In the genomic region with DNA sequence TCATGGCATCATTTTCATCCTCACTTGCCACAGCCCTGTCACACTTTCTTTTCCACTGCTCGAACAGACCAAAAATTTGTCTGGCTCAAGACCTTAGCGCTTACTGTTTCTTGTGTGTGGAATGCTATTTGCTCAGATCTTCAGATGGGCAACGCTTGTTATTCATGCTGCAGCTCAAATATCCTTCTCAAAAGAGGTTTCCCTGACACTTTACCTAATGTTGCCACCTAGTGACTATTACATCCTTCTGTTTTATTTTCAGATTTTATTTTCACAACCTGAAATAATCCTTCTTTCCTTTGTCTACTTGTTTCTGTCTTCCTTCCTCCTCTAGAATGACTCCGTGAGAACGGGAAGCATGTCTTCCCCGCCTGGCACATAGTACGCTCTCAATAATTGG, we compare ENCODE assay signal across 10 cellular contexts. TPM values are rescaled to one million over a fixed set of nuclear protein-coding genes. Genes with fewer than 3 reads are reported as not detected.
DNase-seq lines count a peak whose midpoint lies in the region; ATAC-seq, FAIRE-seq and TF ChIP-seq lines count a peak whose summit lies in the region.
"Had no signal": no experiment of that assay in that cellular context is flagged by ENCODE, and none has a peak within 500 bp of the region (broad histone marks: within the 10 kb centered on the region; RNA-seq: fewer than 3 reads in every experiment).

No MANE protein-coding gene starts in this region.

- H3K4me3 ChIP-seq in coronary artery (no peak overlapping the region), kidney (ENCODE audit: low read length in 2 of 2) (no peak overlapping the region)

- ATAC-seq in activated T-helper 17 cell treated with anti-CD3 and anti-CD28 coated beads, Interleukin-2, amount 50 U/mL, for 72 hours (replicated peaks) = no peak
- no peak for ATAC-seq in memory B cell (ENCODE audit: low read depth)

- TF ChIP-seq CTCF in coronary artery (IDR thresholded peaks at IDR 0.05) (no peak), kidney (IDR thresholded peaks at IDR 0.05; ENCODE audit: borderline replicate concordance, extremely low read depth, insufficient read depth) (no peak)

- H3K9ac ChIP-seq in kidney (ENCODE audit: low read length in 2 of 2) = no peak overlapping the region

- peaks cover 22% of the 10 kb centered on the region for H3K36me3 Mint-ChIP-seq in activated T-helper 17 cell treated with anti-CD3 and anti-CD28 coated beads, Interleukin-2, amount 50 U/mL, for 72 hours (ENCODE audit: low read depth)
- peaks cover 3% of the 10 kb centered on the region for H3K36me3 Mint-ChIP-seq in memory B cell

- no peaks in the 10 kb centered on the region for H3K9me3 ChIP-seq in kidney (ENCODE audit: control insufficient read depth in 1 of 2, low read length in 2 of 2)
- H3K9me3 ChIP-seq: Caco-2 had no signal

- no peaks in the 10 kb centered on the region for H3K36me3 ChIP-seq in kidney (ENCODE audit: control insufficient read depth in 1 of 2, insufficient read depth in 2 of 2, low read length in 2 of 2)

- H3K4me1 Mint-ChIP-seq in activated T-helper 17 cell treated with anti-CD3 and anti-CD28 coated beads, Interleukin-2, amount 50 U/mL, for 72 hours = peaks cover 47% of the 10 kb centered on the region
- H3K4me1 Mint-ChIP-seq in memory B cell = peaks cover 52% of the 10 kb centered on the region

- DNase-seq in NCI-H1417 (lab: John Stamatoyannopoulos, UW) (peak in 2 of 3 experiments; percentile 5 to 55), NCI-H1417 treated with DMSO at 0.1 percent for 48 hours (lab: John Stamatoyannopoulos, UW) (no peak), LHCN-M2 (ENCODE audit: low read depth) (peak; percentile 69), memory B cell (ENCODE audit: low spot score in 2 of 2) (no peak), coronary artery (ENCODE audit: low spot score) (no peak), kidney (no peak)
- no peak for DNase-seq in activated CD4-positive, alpha-beta T cell treated with anti-CD3 and anti-CD28 coated beads for 48 hours
- DNase-seq: activated B cell treated with CpG ODN at 0.5 μM for 24 hours had no signal

- peaks cover 10 to 15% of the 10 kb centered on the region in 2 donors for H3K4me1 ChIP-seq in kidney (ENCODE audit: control insufficient read depth in 1 of 2, insufficient read depth in 1 of 2, low read depth in 1 of 2, low read length in 2 of 2)

- no peak for FAIRE-seq in kidney (lab: Jason Lieb, UNC)

- H3K27ac Mint-ChIP-seq in activated T-helper 17 cell treated with anti-CD3 and anti-CD28 coated beads, Interleukin-2, amount 50 U/mL, for 72 hours = peak overlapping the region; percentile 6
- peak overlapping the region; percentile 11 for H3K27ac Mint-ChIP-seq in memory B cell
- H3K27ac Mint-ChIP-seq: activated B cell treated with CpG ODN at 0.5 μM for 24 hours had no signal

- no peak overlapping the region for H3K27ac ChIP-seq in coronary artery
- no peak overlapping the region for H3K27ac ChIP-seq in kidney (ENCODE audit: low read depth in 2 of 2, low read length in 2 of 2)

- no peaks in the 10 kb centered on the region for H3K27me3 Mint-ChIP-seq in activated T-helper 17 cell treated with anti-CD3 and anti-CD28 coated beads, Interleukin-2, amount 50 U/mL, for 72 hours
- no peaks in the 10 kb centered on the region for H3K27me3 Mint-ChIP-seq in memory B cell
- H3K27me3 Mint-ChIP-seq: activated B cell treated with CpG ODN at 0.5 μM for 24 hours had no signal

- H3K4me3 Mint-ChIP-seq in activated T-helper 17 cell treated with anti-CD3 and anti-CD28 coated beads, Interleukin-2, amount 50 U/mL, for 72 hours = peak overlapping the region; percentile 43
- H3K4me3 Mint-ChIP-seq in memory B cell = no peak overlapping the region
- H3K4me3 Mint-ChIP-seq: activated B cell treated with CpG ODN at 0.5 μM for 24 hours had no signal

- H3K9me3 Mint-ChIP-seq in activated T-helper 17 cell treated with anti-CD3 and anti-CD28 coated beads, Interleukin-2, amount 50 U/mL, for 72 hours = no peaks in the 10 kb centered on the region
- no peaks in the 10 kb centered on the region for H3K9me3 Mint-ChIP-seq in memory B cell
- H3K9me3 Mint-ChIP-seq: activated B cell treated with CpG ODN at 0.5 μM for 24 hours had no signal

- intact Hi-C loops in kidney (cut with DNase I) = no loop called here

RNA-seq across cellular contexts. Expression of a gene that starts 5.6 kb away (rescaled TPM):
- 12.8 and 18.1 TPM in 2 replicates for total RNA-seq in LHCN-M2 (2014; rRNA removed)
- polyA plus RNA-seq in LHCN-M2 (2012) = 5.0 TPM
- total RNA-seq in activated T-helper 17 cell treated with anti-CD3 and anti-CD28 coated beads, Interleukin-2, amount 50 U/mL, for 72 hours = 10 to 100 TPM; 15.8 to 19.1 TPM
- 11.2 TPM for total RNA-seq in kidney
- polyA plus RNA-seq in kidney (ENCODE audit: insufficient read depth, low read depth, low replicate concordance) = 6.5 TPM

Comparison
In these comparisons a context has a peak if more than half of its experiments do, and no peak if none do; other contexts are left out.
1. DNase-seq: peak in NCI-H1417 (2 of 3) and LHCN-M2 (single experiment); none in NCI-H1417 treated with DMSO at 0.1 percent for 48 hours (single experiment), memory B cell (0 of 2), coronary artery (single experiment), kidney (single experiment) and activated CD4-positive, alpha-beta T cell treated with anti-CD3 and anti-CD28 coated beads for 48 hours (single experiment).